Comparison of ENCODE assay signal across 8 cellular contexts in genomic region chr21:26850116-26850643, GRCh38. TPM values are rescaled to one million over a fixed set of nuclear protein-coding genes. Genes with fewer than 3 reads are reported as not detected.
DNase-seq lines count a peak whose midpoint lies in the region; ATAC-seq and TF ChIP-seq lines count a peak whose summit lies in the region.

No MANE protein-coding gene starts in this region.

- H3K9me3 ChIP-seq in right atrium auricular region = no peaks in the 10 kb centered on the region
- no peaks in the 10 kb centered on the region for H3K9me3 ChIP-seq in osteoblast (ENCODE audit: low read depth, low read length)
- H3K9me3 ChIP-seq in WERI-Rb-1 (ENCODE audit: severe bottlenecking) = no peaks in the 10 kb centered on the region

- H3K4me3 ChIP-seq in right atrium auricular region = no peak overlapping the region
- H3K4me3 ChIP-seq in choroid plexus epithelial cell (ENCODE audit: low read depth, low read length) = no peak overlapping the region
- no peak overlapping the region for H3K4me3 ChIP-seq in osteoblast (ENCODE audit: insufficient read depth, low read length)
- H3K4me3 ChIP-seq in WERI-Rb-1 (ENCODE audit: low read depth, low read length) = no peak overlapping the region

- H3K36me3 ChIP-seq in right atrium auricular region (no peaks in the 10 kb centered on the region), osteoblast (ENCODE audit: insufficient read depth, low read length) (no peaks in the 10 kb centered on the region), WERI-Rb-1 (no peaks in the 10 kb centered on the region)

- peak overlapping the region; percentile 68 for H3K4me2 ChIP-seq in osteoblast (ENCODE audit: insufficient read depth, low read length)

- intact Hi-C loops in Right ventricle myocardium inferior (cut with DNase I) = loop anchor here (1.0 kb wide), 1 partner anchor 851 kb away; no protein-coding TSS in a partner anchor

- H3K27me3 ChIP-seq in right atrium auricular region (no peaks in the 10 kb centered on the region), osteoblast (ENCODE audit: insufficient read depth, low read length) (no peaks in the 10 kb centered on the region), WERI-Rb-1 (ENCODE audit: insufficient read depth, low read depth, severe bottlenecking) (peaks cover 88% of the 10 kb centered on the region)

- peak; percentile 38 to 80 for TF ChIP-seq CTCF in right atrium auricular region (IDR thresholded peaks at IDR 0.05)
- peak; percentile 66 for TF ChIP-seq CTCF in choroid plexus epithelial cell (conservative IDR thresholded peaks at IDR 0.05; ENCODE audit: low read depth, low read length)
- peak; percentile 69 for TF ChIP-seq CTCF in osteoblast (IDR thresholded peaks at IDR 0.05; ENCODE audit: extremely low read depth, low read depth, low read length)
- TF ChIP-seq CTCF in WERI-Rb-1 (IDR thresholded peaks at IDR 0.05; ENCODE audit: low read depth, low read length) = no peak

- no peak for ATAC-seq in Right ventricle myocardium inferior

- H3K27ac ChIP-seq in right atrium auricular region (no peak overlapping the region), osteoblast (ENCODE audit: low read depth, low read length) (peak overlapping the region; percentile 58), WERI-Rb-1 (no peak overlapping the region)

- H3K4me1 ChIP-seq in right atrium auricular region = peaks cover 0 to 10% of the 10 kb centered on the region in 2 donors
- peaks cover 7% of the 10 kb centered on the region for H3K4me1 ChIP-seq in osteoblast (ENCODE audit: insufficient read depth, low read length)

- DNase-seq in right atrium auricular region (ENCODE audit: low spot score) (no peak), Right ventricle myocardium inferior (ENCODE audit: missing footprints) (no peak), NCI-H526 treated with DMSO at 0.1 percent for 48 hours (lab: John Stamatoyannopoulos, UW) (peak; percentile 6), choroid plexus epithelial cell (ENCODE audit: low read depth) (peak; percentile 66), osteoblast (ENCODE audit: insufficient read length, low spot score, missing footprints) (peak; percentile 49), hepatic stellate cell (ENCODE audit: low spot score) (no peak), WERI-Rb-1 (no peak)
- no peak for DNase-seq in activated CD8-positive, alpha-beta memory T cell treated with anti-CD3 and anti-CD28 coated beads, Interleukin-2, amount 50 U/mL, for 48 hours

- H3K79me2 ChIP-seq in osteoblast (ENCODE audit: insufficient read depth, low read length) = peaks cover 3% of the 10 kb centered on the region

- H4K20me1 ChIP-seq in osteoblast (ENCODE audit: insufficient read depth, low read length) = no peaks in the 10 kb centered on the region

- H2AFZ ChIP-seq in osteoblast (ENCODE audit: low read length) = no peak overlapping the region

RNA-seq across cellular contexts. Expression of gene ADAMTS1, which starts 5.0 kb away (rescaled TPM):
- 10 to 100 TPM; 65.9 to 89.7 TPM for total RNA-seq in right atrium auricular region
- total RNA-seq in Right ventricle myocardium inferior = 59.3 TPM
- 182 and 243 TPM in 2 replicates for total RNA-seq in osteoblast

Comparison
In these comparisons a context has a peak if more than half of its experiments do, and no peak if none do; other contexts are left out.
1. DNase-seq: peak in NCI-H526 treated with DMSO at 0.1 percent for 48 hours (single experiment), choroid plexus epithelial cell (single experiment) and osteoblast (single experiment); none in right atrium auricular region (single experiment), Right ventricle myocardium inferior (single experiment), hepatic stellate cell (single experiment), WERI-Rb-1 (single experiment) and activated CD8-positive, alpha-beta memory T cell treated with anti-CD3 and anti-CD28 coated beads, Interleukin-2, amount 50 U/mL, for 48 hours (single experiment).